In genomic region chr10:123132576-123133477, GRCh38 we compare ENCODE assay signal across 9 cellular contexts. TPM values are rescaled to one million over a fixed set of nuclear protein-coding genes. Genes with fewer than 3 reads are reported as not detected.
DNase-seq lines count a peak whose midpoint lies in the region; ATAC-seq, FAIRE-seq and TF ChIP-seq lines count a peak whose summit lies in the region.
"Had no signal": no experiment of that assay in that cellular context is flagged by ENCODE, and none has a peak within 500 bp of the region (broad histone marks: within the 10 kb centered on the region; RNA-seq: fewer than 3 reads in every experiment).

No MANE protein-coding gene starts in this region.

- H3K9me3 ChIP-seq in CD4-positive, alpha-beta T cell (ENCODE audit: control insufficient read depth, low read length) = no peaks in the 10 kb centered on the region
- H3K9me3 ChIP-seq in kidney (ENCODE audit: control insufficient read depth in 1 of 2, low read length in 2 of 2) = peaks cover 0 to 6% of the 10 kb centered on the region in 2 donors

- peaks cover 74% of the 10 kb centered on the region for H3K27me3 ChIP-seq in CD4-positive, alpha-beta T cell (ENCODE audit: control insufficient read depth, insufficient read depth, low read length)

- CTCF ChIA-PET in CD4-positive, alpha-beta T cell (lab: Charles Lee) = interaction anchor here (0.7 to 2.3 kb wide), 10 partner anchors 8 to 248 kb away, joined by 3 to 11 read pairs (median 4); partner anchors contain the start of gene BUB3
- CTCF ChIA-PET in WTC11 (lab: Charles Lee) = interaction anchor here (0.9 to 2.9 kb wide), 17 partner anchors 10 to 426 kb away, joined by 3 to 36 read pairs (median 4); partner anchors contain the start of gene BUB3

- peak; percentile 87 for TF ChIP-seq CTCF in CD4-positive, alpha-beta T cell (IDR thresholded peaks at IDR 0.05)
- TF ChIP-seq CTCF in WTC11 (IDR thresholded peaks at IDR 0.05) (peak; percentile 90), kidney (IDR thresholded peaks at IDR 0.05; ENCODE audit: borderline replicate concordance, extremely low read depth, insufficient read depth) (peak; percentile 92)

- ATAC-seq in CD4-positive, alpha-beta T cell (ENCODE audit: poor library complexity) = peak; percentile 67
- ATAC-seq in GM21515 (IDR thresholded peaks at IDR 0.05; ENCODE audit: unreplicated experiment) (peak; percentile 49), WTC11 (peak; percentile 54), HG03565 (IDR thresholded peaks at IDR 0.05; ENCODE audit: unreplicated experiment) (no peak)

- peak overlapping the region in 1 of 2 donors; percentile 40 for H3K4me3 ChIP-seq in kidney (ENCODE audit: low read length in 2 of 2)

- POLR2A ChIA-PET in CD4-positive, alpha-beta T cell (lab: Charles Lee) = interaction anchor here (0.5 kb wide), 1 partner anchor 248 kb away, joined by 3 read pairs; no protein-coding TSS in a partner anchor
- POLR2A ChIA-PET in WTC11 (lab: Charles Lee) = interaction anchor here (1.0 kb wide), 1 partner anchor 17 kb away, joined by 3 read pairs; no protein-coding TSS in a partner anchor

- DNase-seq in CD4-positive, alpha-beta T cell = peak; percentile 77 to 88 (median 82)
- DNase-seq in NCI-H128 (lab: John Stamatoyannopoulos, UW; ENCODE audit: unreplicated experiment) (peak; percentile 52), WTC11 (ENCODE audit: low spot score) (peak; percentile 96), caudate nucleus (lab: John Stamatoyannopoulos, UW) (peak in 59 of 61 donors; percentile 23 to 82 (median 59)), kidney (peak; percentile 91)
- peak; percentile 92 for DNase-seq in stimulated activated CD4-positive, alpha-beta T cell treated with anti-CD3 and anti-CD28 coated beads, Interleukin-15, amount 100 ng/mL, for 24 hours

- H3K9ac ChIP-seq in kidney (ENCODE audit: low read length in 2 of 2) = no peak overlapping the region

- H3K36me3 Mint-ChIP-seq in CD4-positive, alpha-beta T cell (ENCODE audit: low read depth) = no peaks in the 10 kb centered on the region
- H3K36me3 Mint-ChIP-seq in WTC11 = no peaks in the 10 kb centered on the region

- intact Hi-C loops in CD4-positive, alpha-beta T cell (cut with DNase I, micrococcal nuclease) = loop anchor here (1.0 to 5.0 kb wide), 8 partner anchors 90 to 1254 kb away; no protein-coding TSS in a partner anchor
- intact Hi-C loops in kidney (cut with DNase I) = loop anchor here (5.0 kb wide), 1 partner anchor 424 kb away; no protein-coding TSS in a partner anchor

- H3K4me1 ChIP-seq in kidney (ENCODE audit: control insufficient read depth in 1 of 2, insufficient read depth in 1 of 2, low read depth in 1 of 2, low read length in 2 of 2) = peaks cover 0 to 28% of the 10 kb centered on the region in 2 donors

- no peak for FAIRE-seq in kidney (lab: Jason Lieb, UNC)

- no peak overlapping the region for H3K27ac Mint-ChIP-seq in CD4-positive, alpha-beta T cell
- no peak overlapping the region for H3K27ac Mint-ChIP-seq in WTC11

- no peaks in the 10 kb centered on the region for H3K9me3 Mint-ChIP-seq in CD4-positive, alpha-beta T cell
- peaks cover 6% of the 10 kb centered on the region for H3K9me3 Mint-ChIP-seq in WTC11

- H3K27me3 Mint-ChIP-seq in CD4-positive, alpha-beta T cell = peaks cover 90% of the 10 kb centered on the region
- peaks cover 95% of the 10 kb centered on the region for H3K27me3 Mint-ChIP-seq in WTC11 (ENCODE audit: low read depth)

- H3K36me3 ChIP-seq in kidney (ENCODE audit: control insufficient read depth in 1 of 2, insufficient read depth in 2 of 2, low read length in 2 of 2) = no peaks in the 10 kb centered on the region

- peak overlapping the region; percentile 83 for H3K4me3 Mint-ChIP-seq in CD4-positive, alpha-beta T cell
- peak overlapping the region; percentile 75 for H3K4me3 Mint-ChIP-seq in WTC11

- H3K4me1 Mint-ChIP-seq in CD4-positive, alpha-beta T cell (ENCODE audit: low read depth) = peaks cover 29% of the 10 kb centered on the region
- H3K4me1 Mint-ChIP-seq in WTC11 = peaks cover 24% of the 10 kb centered on the region

- H3K27ac ChIP-seq in CD4-positive, alpha-beta T cell (ENCODE audit: low read depth, low read length) = no peak overlapping the region
- no peak overlapping the region for H3K27ac ChIP-seq in caudate nucleus (ENCODE audit: low read depth, low read length)
- H3K27ac ChIP-seq in kidney (ENCODE audit: low read depth in 2 of 2, low read length in 2 of 2) = no peak overlapping the region

TF ChIP-seq in WTC11, 78 proteins besides CTCF, POLR2A, EP300 and RAD21 (continues in another document):
- TF ChIP-seq CDX4 (CRISPR knock-in tag; IDR thresholded peaks at IDR 0.05; ENCODE audit: borderline replicate concordance) (no peak), TCF7 (CRISPR knock-in tag; IDR thresholded peaks at IDR 0.05; ENCODE audit: low read depth) (no peak), TEAD4 (CRISPR knock-in tag; IDR thresholded peaks at IDR 0.05) (no peak), HMGXB4 (CRISPR knock-in tag; IDR thresholded peaks at IDR 0.05) (peak; percentile 85), ZNF671 (CRISPR knock-in tag; IDR thresholded peaks at IDR 0.05) (no peak), CREM (CRISPR knock-in tag; IDR thresholded peaks at IDR 0.05) (0 out of 2 replicates have a peak, but pooled peaks have one; percentile 8), E2F5 (CRISPR knock-in tag; IDR thresholded peaks at IDR 0.05) (no peak), NR1H2 (CRISPR knock-in tag; IDR thresholded peaks at IDR 0.05) (no peak), RORB (CRISPR knock-in tag; IDR thresholded peaks at IDR 0.05) (no peak), STAT6 (CRISPR knock-in tag; conservative IDR thresholded peaks at IDR 0.05; ENCODE audit: low read depth) (peak; percentile 69; the same call in 1 of the 2 replicates), ZNF232 (CRISPR knock-in tag; IDR thresholded peaks at IDR 0.05) (no peak), ZNF121 (CRISPR knock-in tag; IDR thresholded peaks at IDR 0.05) (0 out of 2 replicates have a peak, but pooled peaks have one; percentile 53), EMX1 (CRISPR knock-in tag; IDR thresholded peaks at IDR 0.05) (no peak)

RNA-seq across cellular contexts. Expression of gene HMX3, which starts 2.9 kb away (rescaled TPM):
- total RNA-seq in CD4-positive, alpha-beta T cell = under 1 TPM in 1 of 2 experiments, not detected in 1; 0.34 TPM
- total RNA-seq in WTC11 (2021) (0.23 TPM in 1 of 3 replicates, not detected in the others), kidney (not detected)
- polyA plus RNA-seq in kidney (ENCODE audit: insufficient read depth, low read depth, low replicate concordance) = not detected

RNA-seq across cellular contexts. Expression of gene HMX2, which starts 15.1 kb away (rescaled TPM):
- total RNA-seq in CD4-positive, alpha-beta T cell = not detected
- total RNA-seq in WTC11 (2021) = 0.59 to 1.7 TPM (median 1.4 TPM) in 3 replicates
- 0.25 TPM for total RNA-seq in kidney
- 4.0 TPM for polyA plus RNA-seq in kidney (ENCODE audit: insufficient read depth, low read depth, low replicate concordance)
- total RNA-seq: activated CD8-positive, alpha-beta memory T cell treated with anti-CD3 and anti-CD28 coated beads for 36 hours had no signal

RNA-seq across cellular contexts. Expression of gene BUB3, which starts 21.4 kb away (rescaled TPM):
- total RNA-seq in CD4-positive, alpha-beta T cell = 100 to 1,000 TPM; 167 to 178 TPM
- total RNA-seq in WTC11 (2021) (180 to 192 TPM (median 186 TPM) in 3 replicates), kidney (60.8 TPM)
- polyA plus RNA-seq in kidney (ENCODE audit: insufficient read depth, low read depth, low replicate concordance) = 49.0 TPM
